ENCODE assay signal across 8 cellular contexts in genomic region chr11:118791015-118791960, GRCh38. TPM values are rescaled to one million over a fixed set of nuclear protein-coding genes. Genes with fewer than 3 reads are reported as not detected.
A peak's percentile ranks its signal among the peaks of the same experiment; 100 is the strongest.
DNase-seq lines count a peak whose midpoint lies in the region; ATAC-seq and TF ChIP-seq lines count a peak whose summit lies in the region.

TSS of gene DDX6 (minus strand) at chr11:118791164. CDS start at chr11:118786251, 4,913 bp downstream.

- peaks cover 20% of the 10 kb centered on the region for H3K4me1 Mint-ChIP-seq in activated CD4-positive, alpha-beta memory T cell treated with anti-CD3 and anti-CD28 coated beads, Interleukin-2, amount 10 ng/mL, durations not matched to agents 7 days and 5 days

- TF ChIP-seq POLR2A in lower leg skin (IDR thresholded peaks at IDR 0.05), result peak in 1 of 2 donors; percentile 90

- H3K27me3 ChIP-seq in dorsolateral prefrontal cortex, result no peaks in the 10 kb centered on the region

- no peaks in the 10 kb centered on the region for H3K27me3 Mint-ChIP-seq in activated CD4-positive, alpha-beta memory T cell treated with anti-CD3 and anti-CD28 coated beads, Interleukin-2, amount 10 ng/mL, durations not matched to agents 7 days and 5 days

- peaks cover 32% of the 10 kb centered on the region for H3K36me3 Mint-ChIP-seq in activated CD4-positive, alpha-beta memory T cell treated with anti-CD3 and anti-CD28 coated beads, Interleukin-2, amount 10 ng/mL, durations not matched to agents 7 days and 5 days (ENCODE audit: low read depth)

- intact Hi-C loops in dorsolateral prefrontal cortex (cut with DNase I) (loop anchor here (5.0 to 10.0 kb wide), 6 partner anchors 84 to 179 kb away; partner anchors contain the start of genes BCL9L (in 2 of the 2) and UPK2 (in 1 of the 2)), lower leg skin (cut with DNase I; ENCODE audit: low total_unique reads) (no loop called here)

- peak within 1 kb of the TSS; percentile 94 to 100 (median 99) for H3K27ac ChIP-seq in dorsolateral prefrontal cortex

- H3K27ac Mint-ChIP-seq in activated CD4-positive, alpha-beta memory T cell treated with anti-CD3 and anti-CD28 coated beads, Interleukin-2, amount 10 ng/mL, durations not matched to agents 7 days and 5 days, result peak within 1 kb of the TSS; percentile 95

- H3K4me3 Mint-ChIP-seq in activated CD4-positive, alpha-beta memory T cell treated with anti-CD3 and anti-CD28 coated beads, Interleukin-2, amount 10 ng/mL, durations not matched to agents 7 days and 5 days, result peak within 1 kb of the TSS; percentile 100

- DNase-seq in AG08395 (ENCODE audit: low spot score), result peak; percentile 92
- peak; percentile 82 for DNase-seq in NCI-H82 (lab: John Stamatoyannopoulos, UW)
- peak; percentile 93 for DNase-seq in activated CD4-positive, alpha-beta memory T cell treated with anti-CD3 and anti-CD28 coated beads, Interleukin-2, amount 10 ng/mL, durations not matched to agents 7 days and 5 days
- DNase-seq in dorsolateral prefrontal cortex, result peak; percentile 83 to 94 (median 90)
- DNase-seq in lower leg skin (ENCODE audit: low spot score in 2 of 2), result peak; percentile 85 to 98
- peak; percentile 91 for DNase-seq in stimulated activated CD4-positive, alpha-beta T cell treated with anti-CD3 and anti-CD28 coated beads, Interleukin-4, amount 100 ng/mL, for 24 hours

- TF ChIP-seq CTCF in dorsolateral prefrontal cortex (IDR thresholded peaks at IDR 0.05 in 54 of 56, conservative IDR thresholded peaks at IDR 0.05 in 2 of 56; ENCODE audit: low read depth in 1 of 56, partially characterized antibody in 56 of 56), result peak in 30 of 56 donors; percentile 18 to 52 (median 38)
- TF ChIP-seq CTCF in lower leg skin (IDR thresholded peaks at IDR 0.05), result no peak

- 1% methylated on average over 76 to 93 of the region's 94 CpGs for WGBS in lower leg skin, 2 donors

- POLR2A ChIA-PET in activated CD4-positive, alpha-beta memory T cell treated with anti-CD3 and anti-CD28 coated beads, Interleukin-2, amount 10 ng/mL, durations not matched to agents 7 days and 5 days (lab: Charles Lee), result interaction anchor here (0.7 to 7.5 kb wide), 46 partner anchors 11 to 567 kb away, joined by 3 to 175 read pairs (median 5); partner anchors contain the start of genes ARCN1, BCL9L, CBL and CD3G

- ATAC-seq in GM19025 (IDR thresholded peaks at IDR 0.05; ENCODE audit: low read depth, unreplicated experiment) (peak; percentile 33), HG03520 (IDR thresholded peaks at IDR 0.05; ENCODE audit: unreplicated experiment) (peak; percentile 37)

- CTCF ChIA-PET in activated CD4-positive, alpha-beta memory T cell treated with anti-CD3 and anti-CD28 coated beads, Interleukin-2, amount 10 ng/mL, durations not matched to agents 7 days and 5 days (lab: Charles Lee), result interaction anchor here (0.5 to 5.8 kb wide), 20 partner anchors 9 to 479 kb away, joined by 3 to 56 read pairs (median 3); partner anchors contain the start of gene BCL9L

- H3K9me3 Mint-ChIP-seq in activated CD4-positive, alpha-beta memory T cell treated with anti-CD3 and anti-CD28 coated beads, Interleukin-2, amount 10 ng/mL, durations not matched to agents 7 days and 5 days, result no peaks in the 10 kb centered on the region

- H3K4me3 ChIP-seq in dorsolateral prefrontal cortex, result peak within 1 kb of the TSS; percentile 64 to 98 (median 87)
- peak within 1 kb of the TSS; percentile 89 for H3K4me3 ChIP-seq in lower leg skin (ENCODE audit: low read depth, poor library complexity, severe bottlenecking)

RNA-seq across cellular contexts. Expression of gene DDX6, which starts in this region (rescaled TPM):
- total RNA-seq in activated CD4-positive, alpha-beta memory T cell treated with anti-CD3 and anti-CD28 coated beads, Interleukin-2, amount 10 ng/mL, durations not matched to agents 7 days and 5 days, result 100 to 1,000 TPM; 154 to 155 TPM
- total RNA-seq in dorsolateral prefrontal cortex (100 to 1,000 TPM; 139 to 229 (median 190) TPM), lower leg skin (100 to 1,000 TPM in 2 of 4 donors, 10 to 100 TPM in 2; 71.8 to 117 (median 88.6) TPM)

Comparison
In these comparisons a context has a peak if more than half of its experiments do, and no peak if none do; other contexts are left out.
1. Peak in every context shown above with its lines: DNase-seq, ATAC-seq, H3K4me3 ChIP-seq and H3K27ac ChIP-seq.
2. CTCF ChIP-seq: peak in dorsolateral prefrontal cortex (30 of 56); none in lower leg skin (0 of 3).